In genomic region chr19:51703655-51704515, GRCh38 we compare ENCODE assay signal across 1 cellular context.
TF ChIP-seq lines count a peak whose summit lies in the region.

No MANE protein-coding gene starts in this region.

TF ChIP-seq in K562, 482 proteins besides CTCF, POLR2A, EP300 and RAD21 (continued from another document and continues in another):
- TF ChIP-seq GMEB1 (CRISPR knock-in tag; IDR thresholded peaks at IDR 0.05) (peak; percentile 95), ZNF444 (CRISPR knock-in tag; IDR thresholded peaks at IDR 0.05) (no peak), HDGF (IDR thresholded peaks at IDR 0.05) (no peak), PRDM10 (IDR thresholded peaks at IDR 0.05; ENCODE audit: partially characterized antibody) (no peak), CSDE1 (IDR thresholded peaks at IDR 0.05) (no peak), CGGBP1 (CRISPR knock-in tag; IDR thresholded peaks at IDR 0.05) (no peak), ZNF639 (CRISPR knock-in tag; conservative IDR thresholded peaks at IDR 0.05 in 1 of 2, IDR thresholded peaks at IDR 0.05 in 1 of 2) (peak in 1 of 2 experiments; percentile 71; a peak in 2 of 4 replicates), POLR3G (IDR thresholded peaks at IDR 0.05; ENCODE audit: extremely low read depth, insufficient read length, insufficient replicate concordance) (no peak), TARDBP (IDR thresholded peaks at IDR 0.05) (no peak), CBX3 (IDR thresholded peaks at IDR 0.05; ENCODE audit: borderline replicate concordance in 1 of 2, low read length in 2 of 2) (no peak), BRF1 (IDR thresholded peaks at IDR 0.05; ENCODE audit: borderline replicate concordance, extremely low read depth, insufficient read length) (no peak), ZBTB43 (CRISPR knock-in tag; IDR thresholded peaks at IDR 0.05) (no peak), BCOR (IDR thresholded peaks at IDR 0.05) (no peak), ZNF551 (CRISPR knock-in tag; IDR thresholded peaks at IDR 0.05) (no peak), RUNX1 (IDR thresholded peaks at IDR 0.05; ENCODE audit: low read depth) (0 out of 2 replicates have a peak, but pooled peaks have one; percentile 25), ZNF592 (IDR thresholded peaks at IDR 0.05) (peak; percentile 59; the same call in 1 of the 2 replicates), MAX (CRISPR knock-in tag; IDR thresholded peaks at IDR 0.05) (peak; percentile 81), THAP7 (CRISPR knock-in tag; IDR thresholded peaks at IDR 0.05) (no peak), SMARCB1 (IDR thresholded peaks at IDR 0.05; ENCODE audit: insufficient read length, low read depth) (no peak), ZNF274 (IDR thresholded peaks at IDR 0.05; ENCODE audit: borderline replicate concordance, low read depth, low read length) (no peak), EGR1 (conservative IDR thresholded peaks at IDR 0.05) (peak; percentile 98), CUX1 (CRISPR knock-in tag; IDR thresholded peaks at IDR 0.05) (no peak), SMAD4 (CRISPR knock-in tag; conservative IDR thresholded peaks at IDR 0.05) (no peak; the same call in 1 of the 2 replicates), TAF15 (IDR thresholded peaks at IDR 0.05; ENCODE audit: low read depth, low read length) (no peak), SMC3 (conservative IDR thresholded peaks at IDR 0.05; ENCODE audit: insufficient read depth, low read depth, low read length) (no peak; the same call in 1 of the 2 replicates), RB1 (IDR thresholded peaks at IDR 0.05; ENCODE audit: low read depth) (peak; percentile 64; the same call in 1 of the 2 replicates), YBX1 (IDR thresholded peaks at IDR 0.05) (no peak), TEAD4 (IDR thresholded peaks at IDR 0.05; ENCODE audit: low read length) (peak; percentile 23), TEAD4 (CRISPR knock-in tag; IDR thresholded peaks at IDR 0.05; ENCODE audit: borderline replicate concordance) (no peak), TRIM24 (IDR thresholded peaks at IDR 0.05) (no peak), HEY1 (CRISPR knock-in tag; IDR thresholded peaks at IDR 0.05; ENCODE audit: borderline replicate concordance) (no peak), HOXB6 (CRISPR knock-in tag; IDR thresholded peaks at IDR 0.05; ENCODE audit: borderline replicate concordance) (no peak), ZNF785 (CRISPR knock-in tag; IDR thresholded peaks at IDR 0.05) (no peak), MTA1 (IDR thresholded peaks at IDR 0.05; ENCODE audit: borderline replicate concordance) (no peak), SIRT6 (IDR thresholded peaks at IDR 0.05; ENCODE audit: low read depth, low read length) (no peak), ZNF384 (IDR thresholded peaks at IDR 0.05; ENCODE audit: low read depth, low read length) (no peak), CREM (IDR thresholded peaks at IDR 0.05; ENCODE audit: low read depth) (peak; percentile 83), RBM17 (IDR thresholded peaks at IDR 0.05; ENCODE audit: borderline replicate concordance, low read depth, low read length) (no peak), CHD4 (IDR thresholded peaks at IDR 0.05; ENCODE audit: insufficient read depth, insufficient replicate concordance, low read depth, low read length, poor library complexity, severe bottlenecking) (no peak), ZNF76 (CRISPR knock-in tag; IDR thresholded peaks at IDR 0.05; ENCODE audit: borderline replicate concordance) (no peak), NRF1 (conservative IDR thresholded peaks at IDR 0.05 in 1 of 2, IDR thresholded peaks at IDR 0.05 in 1 of 2) (peak; percentile 77 to 79), EZH2 (IDR thresholded peaks at IDR 0.05; ENCODE audit: borderline replicate concordance, low read depth, low read length) (no peak), NCOA1 (IDR thresholded peaks at IDR 0.05; ENCODE audit: low read depth) (no peak), ZNF316 (IDR thresholded peaks at IDR 0.05) (no peak), TCF7 (IDR thresholded peaks at IDR 0.05; ENCODE audit: borderline replicate concordance) (no peak)
